Comparison of ENCODE assay signal across 21 cellular contexts in genomic region chrX:53036149-53036548, GRCh38. TPM values are rescaled to one million over a fixed set of nuclear protein-coding genes. Genes with fewer than 3 reads are reported as not detected.
A peak's percentile ranks its signal among the peaks of the same experiment; 100 is the strongest.
DNase-seq lines count a peak whose midpoint lies in the region; ATAC-seq, FAIRE-seq and TF ChIP-seq lines count a peak whose summit lies in the region.
"Had no signal": no experiment of that assay in that cellular context is flagged by ENCODE, and none has a peak within 500 bp of the region (broad histone marks: within the 10 kb centered on the region; RNA-seq: fewer than 3 reads in every experiment).

No MANE protein-coding gene starts in this region.

- no peaks in the 10 kb centered on the region for H3K4me1 Mint-ChIP-seq in type B pancreatic cell (ENCODE audit: unreplicated experiment)
- H3K4me1 Mint-ChIP-seq: B cell; CD4-positive, CD25-positive, alpha-beta regulatory T cell had no signal

- H3K36me3 Mint-ChIP-seq in type B pancreatic cell, result no peaks in the 10 kb centered on the region
- H3K36me3 Mint-ChIP-seq: CD4-positive, CD25-positive, alpha-beta regulatory T cell; CD8-positive, alpha-beta T cell had no signal

- no peaks in the 10 kb centered on the region for H3K9me3 Mint-ChIP-seq in type B pancreatic cell
- H3K9me3 Mint-ChIP-seq: CD8-positive, alpha-beta T cell had no signal

- H3K9ac ChIP-seq in HepG2 (ENCODE audit: insufficient read depth, low read depth, low read length), result no peak overlapping the region
- H3K9ac ChIP-seq in GM12878 (ENCODE audit: control insufficient read depth, insufficient read depth, low read length), result no peak overlapping the region
- H3K9ac ChIP-seq: BLaER1 had no signal

- in situ Hi-C loops in HepG2 (cut with HindIII; ENCODE audit: extremely low pct_ligation_motif_present, low pct_unique_long_range_greater_than_20kb), result no loop called here
- in situ Hi-C loops in GM12878 (cut with MboI), result no loop called here
- in situ Hi-C loops in gastrocnemius medialis (cut with MboI; ENCODE audit: low sequenced_read_pairs in 4 of 4), result no loop called here

- TF ChIP-seq CTCF in HepG2 (CRISPR knock-in tag; IDR thresholded peaks at IDR 0.05) (no peak), right lobe of liver (IDR thresholded peaks at IDR 0.05) (no peak), HEK293 (tag by site-specific recombination; IDR thresholded peaks at IDR 0.05) (no peak), GM12878 (IDR thresholded peaks at IDR 0.05 in 2 of 3, conservative IDR thresholded peaks at IDR 0.05 in 1 of 3; ENCODE audit: control insufficient read depth in 2 of 3, extremely low read depth in 1 of 3, insufficient read depth in 1 of 3, low read depth in 3 of 3, low read length in 3 of 3) (no peak), type B pancreatic cell (conservative IDR thresholded peaks at IDR 0.05) (no peak), prostate gland (IDR thresholded peaks at IDR 0.05) (no peak), gastrocnemius medialis (IDR thresholded peaks at IDR 0.05 in 4 of 5, conservative IDR thresholded peaks at IDR 0.05 in 1 of 5) (no peak)

- no peak overlapping the region for H3K4me3 Mint-ChIP-seq in type B pancreatic cell
- H3K4me3 Mint-ChIP-seq: B cell; CD4-positive, CD25-positive, alpha-beta regulatory T cell; CD8-positive, alpha-beta T cell; H9 had no signal

- intact Hi-C loops in HepG2 (cut with micrococcal nuclease; ENCODE audit: unreplicated experiment), result no loop called here
- intact Hi-C loops in right lobe of liver (cut with DNase I), result no loop called here
- intact Hi-C loops in GM12878 (cut with micrococcal nuclease; ENCODE audit: unreplicated experiment), result no loop called here
- intact Hi-C loops in prostate gland (cut with DNase I), result no loop called here
- intact Hi-C loops in gastrocnemius medialis (cut with DNase I; ENCODE audit: low total_unique reads), result no loop called here

- TF ChIP-seq RAD21 in HepG2 (CRISPR knock-in tag; IDR thresholded peaks at IDR 0.05) (no peak), GM12878 (IDR thresholded peaks at IDR 0.05; ENCODE audit: insufficient read depth, low read depth, low read length) (no peak)

- no peak for DNase-seq in HepG2 (ENCODE audit: low spot score)
- DNase-seq in right lobe of liver, result no peak
- DNase-seq in GM12878 (ENCODE audit: low read depth, low spot score), result no peak
- DNase-seq in type B pancreatic cell (ENCODE audit: extremely low spot score, unreplicated experiment), result peak; percentile 4
- no peak for DNase-seq in prostate gland (ENCODE audit: low spot score)
- no peak for DNase-seq in gastrocnemius medialis
- DNase-seq: 8988T; Caco-2; CD4-positive, CD25-positive, alpha-beta regulatory T cell; CD8-positive, alpha-beta T cell; DMS153; DND-41; GOT3; H9 had no signal

- RAD21 ChIA-PET in GM12878 (lab: Charles Lee; ENCODE audit: unreplicated experiment), result no interaction called here

- H3K4me3 ChIP-seq in HepG2 (replicated peaks in 1 of 3; ENCODE audit: insufficient read depth in 1 of 3, low read depth in 2 of 3, low read length in 3 of 3) (no peak overlapping the region), right lobe of liver (no peak overlapping the region), HEK293 (ENCODE audit: low read depth, low read length) (no peak overlapping the region), GM12878 (no peak overlapping the region), prostate gland (no peak overlapping the region), gastrocnemius medialis (no peak overlapping the region)
- H3K4me3 ChIP-seq: BLaER1 had no signal

- H3K4me1 ChIP-seq in HepG2 (ENCODE audit: insufficient read depth, low read length), result no peaks in the 10 kb centered on the region
- no peaks in the 10 kb centered on the region for H3K4me1 ChIP-seq in right lobe of liver
- no peaks in the 10 kb centered on the region for H3K4me1 ChIP-seq in HEK293 (ENCODE audit: control insufficient read depth, insufficient read depth, low read length)
- H3K4me1 ChIP-seq in GM12878 (ENCODE audit: control insufficient read depth, insufficient read depth, low read length), result no peaks in the 10 kb centered on the region
- no peaks in the 10 kb centered on the region for H3K4me1 ChIP-seq in prostate gland (replicated peaks)
- no peaks in the 10 kb centered on the region for H3K4me1 ChIP-seq in gastrocnemius medialis
- H3K4me1 ChIP-seq: BLaER1, Caco-2 had no signal

- WGBS in HepG2 (ENCODE audit: low lambda C conversion rate), result under 1% methylated on average over 5 of the region's 5 CpGs
- 43% methylated on average over 5 of the region's 5 CpGs for WGBS in right lobe of liver (ENCODE audit: insufficient coverage, low coverage, low lambda C conversion rate, missing lambda C conversion rate)
- WGBS in GM12878 (ENCODE audit: insufficient coverage, insufficient replicate concordance, low lambda C conversion rate, missing lambda C conversion rate), result 24% methylated on average over 5 of the region's 5 CpGs
- 60% methylated on average over 5 of the region's 5 CpGs for WGBS in prostate gland

- BruUV-seq in HepG2 (replicated peaks; lab: Mats Ljungman, UMichigan) (no TSS peak), GM12878 (replicated peaks; lab: Mats Ljungman, UMichigan) (no TSS peak)

- H3K9me3 ChIP-seq in HepG2 (ENCODE audit: low read length) (no peaks in the 10 kb centered on the region), right lobe of liver (no peaks in the 10 kb centered on the region), HEK293 (ENCODE audit: control insufficient read depth, insufficient read depth, low read depth, low read length) (no peaks in the 10 kb centered on the region), GM12878 (replicated peaks; ENCODE audit: control insufficient read depth, insufficient read depth, low read length) (no peaks in the 10 kb centered on the region), prostate gland (no peaks in the 10 kb centered on the region), gastrocnemius medialis (no peaks in the 10 kb centered on the region)
- H3K9me3 ChIP-seq: BLaER1, Caco-2 had no signal

- SMC1A ChIA-PET in GM12878 (lab: Charles Lee; ENCODE audit: uncharacterized antibody, unreplicated experiment), result no interaction called here

- H3K4me2 ChIP-seq in HepG2 (ENCODE audit: low read depth, low read length) (no peak overlapping the region), GM12878 (ENCODE audit: control insufficient read depth, insufficient read depth) (no peak overlapping the region)
- H3K4me2 ChIP-seq: BLaER1 had no signal

- no peak for FAIRE-seq in HepG2 (lab: Jason Lieb, UNC)
- no peak for FAIRE-seq in GM12878 (lab: Jason Lieb, UNC)
- FAIRE-seq: G401.6, GM19239 had no signal

- H3K79me2 ChIP-seq in HepG2 (ENCODE audit: insufficient read depth, low read length) (no peaks in the 10 kb centered on the region), GM12878 (ENCODE audit: control insufficient read depth, insufficient read depth, low read length) (no peaks in the 10 kb centered on the region)

- POLR2A ChIA-PET in HepG2 (lab: Yijun Ruan, JAX) (no interaction called here), HEK293 (lab: Yijun Ruan, JAX) (no interaction called here), GM12878 (lab: Charles Lee) (no interaction called here)

- H3K27ac Mint-ChIP-seq in type B pancreatic cell, result no peak overlapping the region
- H3K27ac Mint-ChIP-seq: B cell; CD4-positive, CD25-positive, alpha-beta regulatory T cell; CD8-positive, alpha-beta T cell; H9 had no signal

- H3K27me3 Mint-ChIP-seq in type B pancreatic cell, result peaks cover 7% of the 10 kb centered on the region

- no peaks in the 10 kb centered on the region for H4K20me1 ChIP-seq in HepG2 (ENCODE audit: insufficient read depth, low read length)
- no peaks in the 10 kb centered on the region for H4K20me1 ChIP-seq in GM12878 (ENCODE audit: control insufficient read depth, insufficient read depth)
- H4K20me1 ChIP-seq: BLaER1 had no signal

- CTCF ChIA-PET in HepG2 (lab: Yijun Ruan, JAX; ENCODE audit: low intra/inter-chr PET ratio, low total read pairs) (no interaction called here), HEK293 (lab: Yijun Ruan, JAX) (interaction anchor here (0.9 kb wide), 1 partner anchor 30 kb away, joined by 3 read pairs; no protein-coding TSS in a partner anchor), GM12878 (lab: Yijun Ruan, JAX) (no interaction called here)

- H3K27me3 ChIP-seq in HepG2 (ENCODE audit: control insufficient read depth in 1 of 2, insufficient read depth in 2 of 2, low read length in 2 of 2) (no peaks in the 10 kb centered on the region), right lobe of liver (peaks cover 0 to 7% of the 10 kb centered on the region in 2 donors), GM12878 (replicated peaks in 1 of 2; ENCODE audit: control insufficient read depth in 2 of 2, insufficient read depth in 2 of 2, low read length in 1 of 2) (no peaks in the 10 kb centered on the region), prostate gland (replicated peaks; ENCODE audit: insufficient read depth) (no peaks in the 10 kb centered on the region), gastrocnemius medialis (peaks cover 0 to 11% (median 3%) of the 10 kb centered on the region in 3 donors)

- TF ChIP-seq EP300 in HepG2 (IDR thresholded peaks at IDR 0.05; ENCODE audit: low read depth in 2 of 2, low read length in 2 of 2) (no peak), HepG2 (CRISPR knock-in tag; IDR thresholded peaks at IDR 0.05; ENCODE audit: borderline replicate concordance) (no peak), GM12878 (IDR thresholded peaks at IDR 0.05; ENCODE audit: borderline replicate concordance in 1 of 2, control insufficient read depth in 1 of 2, low read depth in 2 of 2, low read length in 2 of 2) (no peak)

- ATAC-seq in HepG2 (no peak), right lobe of liver (no peak), GM12878 (no peak), gastrocnemius medialis (no peak), GM21825 (IDR thresholded peaks at IDR 0.05; ENCODE audit: unreplicated experiment) (no peak)
- ATAC-seq: CD8-positive, alpha-beta T cell had no signal

- TF ChIP-seq POLR2A in HepG2 (IDR thresholded peaks at IDR 0.05; ENCODE audit: insufficient read depth in 1 of 2, low read depth in 2 of 2, low read length in 2 of 2) (no peak), right lobe of liver (IDR thresholded peaks at IDR 0.05) (no peak), GM12878 (IDR thresholded peaks at IDR 0.05; ENCODE audit: low read depth, low read length) (no peak), prostate gland (IDR thresholded peaks at IDR 0.05) (no peak), gastrocnemius medialis (IDR thresholded peaks at IDR 0.05) (no peak)

- H2AFZ ChIP-seq in HepG2 (ENCODE audit: low read length) (no peak overlapping the region), GM12878 (ENCODE audit: control insufficient read depth, low read depth, low read length) (no peak overlapping the region)

- H3K36me3 ChIP-seq in HepG2 (replicated peaks in 1 of 2; ENCODE audit: control insufficient read depth in 1 of 2, insufficient read depth in 2 of 2, low read length in 2 of 2), result no peaks in the 10 kb centered on the region
- no peaks in the 10 kb centered on the region for H3K36me3 ChIP-seq in right lobe of liver
- H3K36me3 ChIP-seq in HEK293 (ENCODE audit: control insufficient read depth in 2 of 2, insufficient read depth in 1 of 2, low read length in 2 of 2), result no peaks in the 10 kb centered on the region
- H3K36me3 ChIP-seq in GM12878 (ENCODE audit: control insufficient read depth in 2 of 2, insufficient read depth in 2 of 2, low read length in 1 of 2), result no peaks in the 10 kb centered on the region
- H3K36me3 ChIP-seq in prostate gland, result no peaks in the 10 kb centered on the region
- H3K36me3 ChIP-seq in gastrocnemius medialis, result no peaks in the 10 kb centered on the region
- H3K36me3 ChIP-seq: BLaER1 had no signal

- H3K27ac ChIP-seq in HepG2 (ENCODE audit: extremely low read length, insufficient read depth, low read length) (no peak overlapping the region), right lobe of liver (no peak overlapping the region), HEK293 (ENCODE audit: extremely low read depth, low read depth, low read length) (no peak overlapping the region), GM12878 (ENCODE audit: control insufficient read depth, insufficient read depth) (no peak overlapping the region), prostate gland (no peak overlapping the region), gastrocnemius medialis (no peak overlapping the region)
- H3K27ac ChIP-seq: BLaER1, C4-2B had no signal

RNA-seq across cellular contexts. Expression of gene GPR173, which starts 12.4 kb away (rescaled TPM):
- not detected in 2 replicates for total RNA-seq in HepG2 (2016; rRNA removed; fragmentation: Illumina TruSeq; extraction: Trizol)
- total RNA-seq in HepG2 (2016; cell fraction: cytosol; rRNA removed; fragmentation: Illumina TruSeq; extraction: Trizol; ENCODE audit: low read depth), result not detected in 2 replicates
- total RNA-seq in HepG2 (2016; cell fraction: insoluble cytoplasmic fraction; rRNA removed; fragmentation: Illumina TruSeq; extraction: Trizol), result 0.06 TPM in 1 of 2 replicates, not detected in the other
- 0.03 TPM in 1 of 2 replicates, not detected in the other for total RNA-seq in HepG2 (2016; cell fraction: membrane; rRNA removed; fragmentation: Illumina TruSeq; extraction: Trizol)
- total RNA-seq in HepG2 (2016; cell fraction: nucleus; rRNA removed; fragmentation: Illumina TruSeq; extraction: Trizol), result not detected in 2 replicates
- polyA plus RNA-seq in HepG2 (2011; rRNA removed), result 0.04 and 0.10 TPM in 2 replicates
- polyA plus RNA-seq in HepG2 (2011; cell fraction: cytosol; rRNA removed), result 0.03 and 0.05 TPM in 2 replicates
- 0.28 and 0.32 TPM in 2 replicates for polyA plus RNA-seq in HepG2 (2011; cell fraction: nucleus; rRNA removed)
- polyA plus RNA-seq in HepG2 (2012), result 0.07 and 0.30 TPM in 2 replicates
- polyA plus RNA-seq in HepG2 (2016; cell fraction: cytosol; fragmentation: Illumina TruSeq; extraction: Trizol; ENCODE audit: low read depth), result not detected in 2 replicates
- 0.05 TPM in 1 of 2 replicates, not detected in the other for polyA plus RNA-seq in HepG2 (2016; cell fraction: insoluble cytoplasmic fraction; fragmentation: Illumina TruSeq; extraction: Trizol; ENCODE audit: low read depth)
- not detected in 2 replicates for polyA plus RNA-seq in HepG2 (2016; cell fraction: membrane; fragmentation: Illumina TruSeq; extraction: Trizol; ENCODE audit: low read depth)
- polyA plus RNA-seq in HepG2 (2016; cell fraction: nucleus; fragmentation: Illumina TruSeq; extraction: Trizol; ENCODE audit: insufficient read depth, low read depth), result 0.13 and 0.23 TPM in 2 replicates
- polyA minus RNA-seq in HepG2 (2011; rRNA and poly(A)+ RNA removed; ENCODE audit: low replicate concordance), result 0.28 and 1.3 TPM in 2 replicates
- not detected in 2 replicates for polyA minus RNA-seq in HepG2 (2011; cell fraction: cytosol; rRNA and poly(A)+ RNA removed)
- 0.12 TPM in 1 of 2 replicates, not detected in the other for polyA minus RNA-seq in HepG2 (2011; cell fraction: nucleus; rRNA and poly(A)+ RNA removed)
- total RNA-seq in right lobe of liver, result under 1 TPM in 3 of 6 experiments, not detected in 3; 0.13 to 0.51 (median 0.23) TPM
- total RNA-seq in GM12878 (2013; cell fraction: nucleolus; rRNA removed), result 0.13 TPM in 1 of 2 replicates, not detected in the other
- 0.06 and 0.27 TPM in 2 replicates for total RNA-seq in GM12878 (2014; rRNA removed)
- 0.04 and 0.05 TPM in 2 replicates for total RNA-seq in GM12878 (2014; rRNA removed; fragmentation: Illumina TruSeq; extraction: Trizol)
- total RNA-seq in GM12878 (2021), result 0.10 and 0.11 TPM in 2 replicates
- 0.08 TPM for polyA plus RNA-seq in GM12878 (2011; ENCODE audit: low read depth)
- polyA plus RNA-seq in GM12878 (2011; rRNA removed), result 0.10 and 0.14 TPM in 2 replicates
- polyA plus RNA-seq in GM12878 (2011; cell fraction: cytosol; rRNA removed), result 0.13 and 0.25 TPM in 2 replicates
- polyA plus RNA-seq in GM12878 (2011; cell fraction: nucleus; rRNA removed), result 0.45 and 0.66 TPM in 2 replicates
- 0.11 and 0.15 TPM in 2 replicates for polyA plus RNA-seq in GM12878 (2012)
- 0.13 TPM in 2 replicates for polyA plus RNA-seq in GM12878 (2014; fragmentation: Illumina TruSeq; extraction: Trizol)
- polyA plus RNA-seq in GM12878 (2014; fragmentation: Nextera tagmentation; extraction: Ambion mirVana), result not detected
- polyA plus RNA-seq in GM12878 (2014; rRNA removed), result 0.05 and 0.24 TPM in 2 replicates
- not detected for polyA plus RNA-seq in GM12878 (2016; fragmentation: Nextera tagmentation; extraction: Ambion mirVana)
- 0.07 and 0.21 TPM in 2 replicates for polyA minus RNA-seq in GM12878 (2011; rRNA and poly(A)+ RNA removed)
- polyA minus RNA-seq in GM12878 (2011; cell fraction: cytosol; rRNA and poly(A)+ RNA removed), result not detected in 2 replicates
- polyA minus RNA-seq in GM12878 (2011; cell fraction: nucleus; rRNA and poly(A)+ RNA removed), result under 0.01 and 0.29 TPM in 2 replicates
- total RNA-seq in type B pancreatic cell (ENCODE audit: low replicate concordance), result 4.5 and 11.5 TPM in 2 replicates
- total RNA-seq in prostate gland, result 1 to 10 TPM; 1.9 to 3.6 TPM
- total RNA-seq in gastrocnemius medialis, result under 1 TPM in 3 of 4 donors, not detected in 1; 0.07 to 0.31 (median 0.10) TPM
- total RNA-seq: B cell; CD4-positive, CD25-positive, alpha-beta regulatory T cell had no signal
- polyA plus RNA-seq: CD4-positive, CD25-positive, alpha-beta regulatory T cell had no signal

RNA-seq across cellular contexts. Expression of gene TSPYL2, which starts 46.0 kb away (rescaled TPM):
- total RNA-seq in HepG2 (2016; rRNA removed; fragmentation: Illumina TruSeq; extraction: Trizol), result 6.5 and 10.1 TPM in 2 replicates
- total RNA-seq in HepG2 (2016; cell fraction: cytosol; rRNA removed; fragmentation: Illumina TruSeq; extraction: Trizol; ENCODE audit: low read depth), result 0.30 and 1.1 TPM in 2 replicates
- total RNA-seq in HepG2 (2016; cell fraction: insoluble cytoplasmic fraction; rRNA removed; fragmentation: Illumina TruSeq; extraction: Trizol), result 5.9 and 12.2 TPM in 2 replicates
- 1.2 and 1.4 TPM in 2 replicates for total RNA-seq in HepG2 (2016; cell fraction: membrane; rRNA removed; fragmentation: Illumina TruSeq; extraction: Trizol)
- total RNA-seq in HepG2 (2016; cell fraction: nucleus; rRNA removed; fragmentation: Illumina TruSeq; extraction: Trizol), result 8.1 and 11.4 TPM in 2 replicates
- 13.8 and 15.5 TPM in 2 replicates for polyA plus RNA-seq in HepG2 (2011; rRNA removed)
- 4.6 and 5.5 TPM in 2 replicates for polyA plus RNA-seq in HepG2 (2011; cell fraction: cytosol; rRNA removed)
- 46.8 and 58.1 TPM in 2 replicates for polyA plus RNA-seq in HepG2 (2011; cell fraction: nucleus; rRNA removed)
- 15.4 and 16.4 TPM in 2 replicates for polyA plus RNA-seq in HepG2 (2012)
- polyA plus RNA-seq in HepG2 (2016; cell fraction: cytosol; fragmentation: Illumina TruSeq; extraction: Trizol; ENCODE audit: low read depth), result 0.92 and 1.1 TPM in 2 replicates
- 8.2 and 8.8 TPM in 2 replicates for polyA plus RNA-seq in HepG2 (2016; cell fraction: insoluble cytoplasmic fraction; fragmentation: Illumina TruSeq; extraction: Trizol; ENCODE audit: low read depth)
- 1.5 and 1.7 TPM in 2 replicates for polyA plus RNA-seq in HepG2 (2016; cell fraction: membrane; fragmentation: Illumina TruSeq; extraction: Trizol; ENCODE audit: low read depth)
- polyA plus RNA-seq in HepG2 (2016; cell fraction: nucleus; fragmentation: Illumina TruSeq; extraction: Trizol; ENCODE audit: insufficient read depth, low read depth), result 39.7 and 44.6 TPM in 2 replicates
- polyA minus RNA-seq in HepG2 (2011; rRNA and poly(A)+ RNA removed; ENCODE audit: low replicate concordance), result 2.5 and 8.4 TPM in 2 replicates
- polyA minus RNA-seq in HepG2 (2011; cell fraction: cytosol; rRNA and poly(A)+ RNA removed), result 4.8 and 5.0 TPM in 2 replicates
- polyA minus RNA-seq in HepG2 (2011; cell fraction: nucleus; rRNA and poly(A)+ RNA removed), result 8.6 and 10.9 TPM in 2 replicates
- 1 to 10 TPM; 2.8 to 8.8 (median 4.9) TPM for total RNA-seq in right lobe of liver
- total RNA-seq in GM12878 (2013; cell fraction: nucleolus; rRNA removed), result 13.7 and 15.4 TPM in 2 replicates
- 12.8 and 13.4 TPM in 2 replicates for total RNA-seq in GM12878 (2014; rRNA removed)
- total RNA-seq in GM12878 (2014; rRNA removed; fragmentation: Illumina TruSeq; extraction: Trizol), result 12.3 and 12.9 TPM in 2 replicates
- 16.0 and 16.1 TPM in 2 replicates for total RNA-seq in GM12878 (2021)
- 27.1 TPM for polyA plus RNA-seq in GM12878 (2011; ENCODE audit: low read depth)
- polyA plus RNA-seq in GM12878 (2011; rRNA removed), result 19.9 and 20.1 TPM in 2 replicates
- polyA plus RNA-seq in GM12878 (2011; cell fraction: cytosol; rRNA removed), result 10.1 and 11.6 TPM in 2 replicates
- 53.1 and 62.8 TPM in 2 replicates for polyA plus RNA-seq in GM12878 (2011; cell fraction: nucleus; rRNA removed)
- polyA plus RNA-seq in GM12878 (2012), result 28.0 and 49.3 TPM in 2 replicates
- polyA plus RNA-seq in GM12878 (2014; fragmentation: Illumina TruSeq; extraction: Trizol), result 24.6 and 29.5 TPM in 2 replicates
- 1 to 10 TPM in 1 of 2 experiments, under 1 TPM in 1; 0.53 to 1.8 TPM for polyA plus RNA-seq in GM12878 (2014; fragmentation: Nextera tagmentation; extraction: Ambion mirVana)
- polyA plus RNA-seq in GM12878 (2014; rRNA removed), result 19.7 and 20.0 TPM in 2 replicates
- polyA plus RNA-seq in GM12878 (2016; fragmentation: Nextera tagmentation; extraction: Ambion mirVana), result 10 to 100 TPM; 13.3 to 15.6 TPM
- polyA minus RNA-seq in GM12878 (2011; rRNA and poly(A)+ RNA removed), result 4.1 and 11.3 TPM in 2 replicates
- polyA minus RNA-seq in GM12878 (2011; cell fraction: cytosol; rRNA and poly(A)+ RNA removed), result 4.5 and 4.9 TPM in 2 replicates
- 5.0 and 6.8 TPM in 2 replicates for polyA minus RNA-seq in GM12878 (2011; cell fraction: nucleus; rRNA and poly(A)+ RNA removed)
- 29.0 and 30.1 TPM in 2 replicates for total RNA-seq in type B pancreatic cell (ENCODE audit: low replicate concordance)
- 100 to 1,000 TPM in 1 of 2 donors, 10 to 100 TPM in 1; 34.3 to 250 TPM for total RNA-seq in prostate gland
- 100 to 1,000 TPM in 1 of 4 donors, 10 to 100 TPM in 3; 46.7 to 161 (median 78.6) TPM for total RNA-seq in gastrocnemius medialis

RNA-seq across cellular contexts. Expression of gene KANTR, which starts 57.8 kb away (rescaled TPM):
- total RNA-seq in HepG2 (2016; rRNA removed; fragmentation: Illumina TruSeq; extraction: Trizol) (3.5 and 4.4 TPM in 2 replicates), right lobe of liver (1 to 10 TPM; 2.2 to 6.1 (median 4.0) TPM), GM12878 (2014; rRNA removed) (7.0 and 8.6 TPM in 2 replicates), GM12878 (2014; rRNA removed; fragmentation: Illumina TruSeq; extraction: Trizol) (8.5 and 9.8 TPM in 2 replicates), GM12878 (2021) (5.3 and 6.0 TPM in 2 replicates), type B pancreatic cell (ENCODE audit: low replicate concordance) (6.1 and 14.4 TPM in 2 replicates), prostate gland (10 to 100 TPM; 11.5 to 27.9 TPM), gastrocnemius medialis (10 to 100 TPM in 2 of 4 donors, 1 to 10 TPM in 2; 3.0 to 13.0 (median 7.4) TPM)
- 1.1 and 1.2 TPM in 2 replicates for total RNA-seq in HepG2 (2016; cell fraction: cytosol; rRNA removed; fragmentation: Illumina TruSeq; extraction: Trizol; ENCODE audit: low read depth)
- total RNA-seq in HepG2 (2016; cell fraction: insoluble cytoplasmic fraction; rRNA removed; fragmentation: Illumina TruSeq; extraction: Trizol), result 3.7 and 3.9 TPM in 2 replicates
- total RNA-seq in HepG2 (2016; cell fraction: membrane; rRNA removed; fragmentation: Illumina TruSeq; extraction: Trizol), result 2.1 and 2.9 TPM in 2 replicates
- 12.0 and 14.8 TPM in 2 replicates for total RNA-seq in HepG2 (2016; cell fraction: nucleus; rRNA removed; fragmentation: Illumina TruSeq; extraction: Trizol)
- polyA plus RNA-seq in HepG2 (2011; rRNA removed) (7.1 and 9.0 TPM in 2 replicates), GM12878 (2011; rRNA removed) (14.8 and 21.1 TPM in 2 replicates), GM12878 (2014; fragmentation: Illumina TruSeq; extraction: Trizol) (6.0 and 7.5 TPM in 2 replicates), GM12878 (2014; fragmentation: Nextera tagmentation; extraction: Ambion mirVana) (1 to 10 TPM in 1 of 2 experiments, under 1 TPM in 1; 1.00 to 1.1 TPM), GM12878 (2014; rRNA removed) (5.1 and 5.4 TPM in 2 replicates), GM12878 (2016; fragmentation: Nextera tagmentation; extraction: Ambion mirVana) (1 to 10 TPM; 4.5 to 4.6 TPM)
- 1.7 and 2.0 TPM in 2 replicates for polyA plus RNA-seq in HepG2 (2011; cell fraction: cytosol; rRNA removed)
- polyA plus RNA-seq in HepG2 (2011; cell fraction: nucleus; rRNA removed), result 16.4 and 17.3 TPM in 2 replicates
- 4.1 and 4.2 TPM in 2 replicates for polyA plus RNA-seq in HepG2 (2012)
- polyA plus RNA-seq in HepG2 (2016; cell fraction: cytosol; fragmentation: Illumina TruSeq; extraction: Trizol; ENCODE audit: low read depth), result 0.36 TPM in 2 replicates
- polyA plus RNA-seq in HepG2 (2016; cell fraction: insoluble cytoplasmic fraction; fragmentation: Illumina TruSeq; extraction: Trizol; ENCODE audit: low read depth), result 2.2 and 2.4 TPM in 2 replicates
- 0.77 and 1.0 TPM in 2 replicates for polyA plus RNA-seq in HepG2 (2016; cell fraction: membrane; fragmentation: Illumina TruSeq; extraction: Trizol; ENCODE audit: low read depth)
- polyA plus RNA-seq in HepG2 (2016; cell fraction: nucleus; fragmentation: Illumina TruSeq; extraction: Trizol; ENCODE audit: insufficient read depth, low read depth), result 19.9 and 23.7 TPM in 2 replicates
- polyA minus RNA-seq in HepG2 (2011; rRNA and poly(A)+ RNA removed; ENCODE audit: low replicate concordance), result 51.5 and 84.3 TPM in 2 replicates
- 7.2 and 7.3 TPM in 2 replicates for polyA minus RNA-seq in HepG2 (2011; cell fraction: cytosol; rRNA and poly(A)+ RNA removed)
- polyA minus RNA-seq in HepG2 (2011; cell fraction: nucleus; rRNA and poly(A)+ RNA removed), result 40.8 TPM in 2 replicates
- total RNA-seq in GM12878 (2013; cell fraction: nucleolus; rRNA removed), result 121 TPM in 2 replicates
- 3.8 TPM for polyA plus RNA-seq in GM12878 (2011; ENCODE audit: low read depth)
- 4.2 and 4.8 TPM in 2 replicates for polyA plus RNA-seq in GM12878 (2011; cell fraction: cytosol; rRNA removed)
- polyA plus RNA-seq in GM12878 (2011; cell fraction: nucleus; rRNA removed), result 34.2 and 35.6 TPM in 2 replicates
- polyA plus RNA-seq in GM12878 (2012), result 5.6 and 6.2 TPM in 2 replicates
- polyA minus RNA-seq in GM12878 (2011; rRNA and poly(A)+ RNA removed), result 79.8 and 87.1 TPM in 2 replicates
- 7.4 and 8.2 TPM in 2 replicates for polyA minus RNA-seq in GM12878 (2011; cell fraction: cytosol; rRNA and poly(A)+ RNA removed)
- polyA minus RNA-seq in GM12878 (2011; cell fraction: nucleus; rRNA and poly(A)+ RNA removed), result 39.4 and 68.1 TPM in 2 replicates

Comparison
In these comparisons a context has a peak if more than half of its experiments do, and no peak if none do; other contexts are left out.
1. Of the 63 proteins assayed by ChIP-seq in both HepG2 and HEK293: peak only in HepG2: none; only in HEK293: none; in both: REST; in neither: 62.